Comparison of ENCODE assay signal across 12 cellular contexts in the genomic region with DNA sequence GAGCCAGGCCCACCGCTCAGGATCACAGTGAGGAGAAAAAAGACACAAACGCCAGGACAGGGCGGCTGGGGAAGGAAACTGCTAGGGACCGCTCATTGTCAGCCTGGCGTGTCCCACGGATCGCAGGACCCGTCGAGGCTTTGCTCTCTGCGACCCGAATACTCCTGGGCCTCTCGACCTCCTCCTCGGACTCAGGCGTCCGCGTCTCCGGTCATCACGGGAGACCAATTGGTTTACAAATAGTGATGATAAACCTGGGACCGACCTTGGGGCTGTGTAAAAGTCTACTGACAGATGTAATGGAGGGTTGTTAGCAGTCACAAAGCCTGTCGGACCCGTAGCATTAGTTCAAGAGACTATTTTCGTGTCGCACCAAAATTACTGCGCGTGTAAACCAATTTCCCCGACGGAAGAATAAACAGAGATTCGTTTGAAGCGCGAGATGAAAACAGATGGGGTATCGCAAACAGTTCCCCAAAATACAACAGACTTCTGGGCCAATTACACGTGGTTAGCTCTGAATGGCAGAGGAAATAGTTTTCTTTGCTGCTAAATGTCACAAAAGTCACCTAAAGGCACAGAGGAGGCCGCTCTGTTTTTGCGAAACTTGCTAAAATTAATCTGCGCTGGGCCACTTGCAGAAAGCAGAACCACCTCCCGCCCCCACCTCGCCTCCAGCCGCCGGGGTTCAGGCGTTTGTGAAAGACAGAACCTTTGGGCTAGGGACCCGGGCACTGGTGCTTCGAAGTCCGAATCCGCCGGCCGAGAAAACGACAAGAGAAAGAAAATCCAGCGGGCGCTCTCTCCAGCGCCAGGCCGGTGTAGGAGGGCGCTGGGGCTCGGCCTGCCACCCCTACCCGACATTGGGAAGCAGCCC.
A peak's percentile ranks its signal among the peaks of the same experiment; 100 is the strongest.
DNase-seq lines count a peak whose midpoint lies in the region; ATAC-seq, FAIRE-seq and TF ChIP-seq lines count a peak whose summit lies in the region.
"Had no signal": no experiment of that assay in that cellular context is flagged by ENCODE, and none has a peak within 500 bp of the region (broad histone marks: within the 10 kb centered on the region; RNA-seq: fewer than 3 reads in every experiment).

No MANE protein-coding gene starts in this region.

- CTCF ChIA-PET in GM10248 (lab: Yijun Ruan, JAX) = no interaction called here
- CTCF ChIA-PET in endothelial cell of umbilical vein (lab: Charles Lee) = no interaction called here

- H3K4me1 ChIP-seq in endothelial cell of umbilical vein (ENCODE audit: control insufficient read depth, extremely low read depth, insufficient read depth, low read length) = peaks cover 10% of the 10 kb centered on the region

- intact Hi-C loops in endothelial cell of umbilical vein (cut with micrococcal nuclease) = no loop called here
- intact Hi-C loops in sciatic nerve (cut with DNase I) = no loop called here

- BruUV-seq in endothelial cell of umbilical vein (replicated peaks; lab: Mats Ljungman, UMichigan) = no TSS peak

- FAIRE-seq in endothelial cell of umbilical vein (lab: Jason Lieb, UNC) = no peak

- H3K4me3 Mint-ChIP-seq in IgD-negative memory B cell (peak overlapping the region in 2 of 4 donors; percentile 17 to 38), chondrocyte (ENCODE audit: unreplicated experiment) (no peak overlapping the region)

- H3K36me3 Mint-ChIP-seq in IgD-negative memory B cell (peaks cover 1% of the 10 kb centered on the region), chondrocyte (ENCODE audit: low read depth) (peaks cover 4% of the 10 kb centered on the region)

- H3K9me1 ChIP-seq in endothelial cell of umbilical vein (replicated peaks; ENCODE audit: control insufficient read depth, extremely low read depth, insufficient read depth, low read length) = no peaks in the 10 kb centered on the region

- no peak overlapping the region for H3K27ac ChIP-seq in endothelial cell of umbilical vein (ENCODE audit: insufficient read depth, low read depth, low read length)
- H3K27ac ChIP-seq: esophagus muscularis mucosa, thyroid gland had no signal

- no peak for TF ChIP-seq CTCF in GM10248 (IDR thresholded peaks at IDR 0.05; ENCODE audit: control extremely low read depth, extremely low read depth, low read depth, missing control alignments)
- no peak for TF ChIP-seq CTCF in endothelial cell of umbilical vein (IDR thresholded peaks at IDR 0.05; ENCODE audit: extremely low read depth in 1 of 2, insufficient read depth in 1 of 2, low read depth in 1 of 2, low read length in 2 of 2)
- no peak for TF ChIP-seq CTCF in chondrocyte (IDR thresholded peaks at IDR 0.05)

- POLR2A ChIA-PET in GM10248 (lab: Yijun Ruan, JAX) = no interaction called here
- POLR2A ChIA-PET in endothelial cell of umbilical vein (lab: Charles Lee) = no interaction called here

- peaks cover 0 to 10% (median 0%) of the 10 kb centered on the region in 3 donors for H3K4me1 Mint-ChIP-seq in IgD-negative memory B cell
- H3K4me1 Mint-ChIP-seq in chondrocyte (ENCODE audit: low read depth) = peaks cover 18% of the 10 kb centered on the region

- H3K4me3 ChIP-seq in endothelial cell of umbilical vein (replicated peaks in 1 of 3; ENCODE audit: insufficient read depth in 1 of 3, low read depth in 1 of 3, low read length in 3 of 3) = no peak overlapping the region

- no peak overlapping the region for H3K9ac ChIP-seq in endothelial cell of umbilical vein (replicated peaks; ENCODE audit: extremely low read depth, insufficient read depth, low read length)

- H3K27ac Mint-ChIP-seq in IgD-negative memory B cell (peak overlapping the region in 2 of 3 donors; percentile 25 to 46), chondrocyte (ENCODE audit: unreplicated experiment) (no peak overlapping the region)

- no peak overlapping the region for H3K4me2 ChIP-seq in endothelial cell of umbilical vein (ENCODE audit: insufficient read depth, low read length)

- H3K9me3 Mint-ChIP-seq in IgD-negative memory B cell (peaks cover 0 to 15% (median 11%) of the 10 kb centered on the region in 3 donors), chondrocyte (ENCODE audit: low read depth) (peaks cover 21% of the 10 kb centered on the region)

- H3K79me2 ChIP-seq in endothelial cell of umbilical vein (ENCODE audit: control insufficient read depth, insufficient read depth, low read length) = no peaks in the 10 kb centered on the region

- dilution Hi-C loops in endothelial cell of umbilical vein (cut with MboI; ENCODE audit: extremely low pct_ligation_motif_present, low sequenced_read_pairs) = no loop called here

- H3K36me3 ChIP-seq in endothelial cell of umbilical vein (ENCODE audit: control insufficient read depth in 2 of 2, extremely low read depth in 1 of 2, insufficient read depth in 2 of 2, low read length in 2 of 2) = no peaks in the 10 kb centered on the region
- H3K36me3 ChIP-seq: esophagus muscularis mucosa, thyroid gland had no signal

- peaks cover 4% of the 10 kb centered on the region for H3K9me3 ChIP-seq in endothelial cell of umbilical vein (replicated peaks; ENCODE audit: control insufficient read depth, insufficient read depth, low read length)
- H3K9me3 ChIP-seq: thyroid gland had no signal

- ATAC-seq in sciatic nerve = no peak
- ATAC-seq in HG02973 (IDR thresholded peaks at IDR 0.05; ENCODE audit: unreplicated experiment) = no peak
- ATAC-seq in HG02870 (IDR thresholded peaks at IDR 0.05; ENCODE audit: unreplicated experiment) = no peak

- H3K27me3 Mint-ChIP-seq in IgD-negative memory B cell = peaks cover 48% of the 10 kb centered on the region
- no peaks in the 10 kb centered on the region for H3K27me3 Mint-ChIP-seq in chondrocyte (ENCODE audit: low read depth)

- no peak overlapping the region for H2AFZ ChIP-seq in endothelial cell of umbilical vein (ENCODE audit: low read depth, low read length)

- H4K20me1 ChIP-seq in endothelial cell of umbilical vein (replicated peaks; ENCODE audit: control insufficient read depth, extremely low read depth, insufficient read depth, low read length) = no peaks in the 10 kb centered on the region

- peaks cover 52 to 76% of the 10 kb centered on the region in 2 experiments for H3K27me3 ChIP-seq in endothelial cell of umbilical vein (ENCODE audit: control insufficient read depth in 2 of 2, insufficient read depth in 2 of 2, low read length in 2 of 2)

- peak; percentile 16 for DNase-seq in GM10248 (ENCODE audit: extremely low spot score)
- DNase-seq in endothelial cell of umbilical vein (ENCODE audit: low read depth, low spot score) = no peak
- peak; percentile 62 for DNase-seq in sciatic nerve (ENCODE audit: low spot score)
- DNase-seq in chondrocyte (ENCODE audit: low spot score) = no peak
- DNase-seq: central memory CD4-positive, alpha-beta T cell; COR-L47; NCI-H2227 treated with DMSO at 0.1 percent for 48 hours; thyroid gland had no signal

- no peak for TF ChIP-seq POLR2A in endothelial cell of umbilical vein (IDR thresholded peaks at IDR 0.05; ENCODE audit: low read depth, low read length)

TF ChIP-seq in endothelial cell of umbilical vein, 7 proteins besides CTCF, POLR2A, EP300 and RAD21:
- TF ChIP-seq EZH2 (IDR thresholded peaks at IDR 0.05; ENCODE audit: borderline replicate concordance, low read depth, low read length, severe bottlenecking) (peak; percentile 84), GATA2 (IDR thresholded peaks at IDR 0.05; ENCODE audit: insufficient read depth, insufficient read length, low read depth, low read length) (no peak), POLR2AphosphoS5 (IDR thresholded peaks at IDR 0.05; ENCODE audit: insufficient read depth, low read depth, low read length) (no peak)

Comparison
In these comparisons a context has a peak if more than half of its experiments do, and no peak if none do; other contexts are left out.
1. DNase-seq: peak in GM10248 (single experiment) and sciatic nerve (single experiment); none in endothelial cell of umbilical vein (single experiment) and chondrocyte (single experiment).